8 cellular contexts compared by ENCODE assay signal in the genomic region with DNA sequence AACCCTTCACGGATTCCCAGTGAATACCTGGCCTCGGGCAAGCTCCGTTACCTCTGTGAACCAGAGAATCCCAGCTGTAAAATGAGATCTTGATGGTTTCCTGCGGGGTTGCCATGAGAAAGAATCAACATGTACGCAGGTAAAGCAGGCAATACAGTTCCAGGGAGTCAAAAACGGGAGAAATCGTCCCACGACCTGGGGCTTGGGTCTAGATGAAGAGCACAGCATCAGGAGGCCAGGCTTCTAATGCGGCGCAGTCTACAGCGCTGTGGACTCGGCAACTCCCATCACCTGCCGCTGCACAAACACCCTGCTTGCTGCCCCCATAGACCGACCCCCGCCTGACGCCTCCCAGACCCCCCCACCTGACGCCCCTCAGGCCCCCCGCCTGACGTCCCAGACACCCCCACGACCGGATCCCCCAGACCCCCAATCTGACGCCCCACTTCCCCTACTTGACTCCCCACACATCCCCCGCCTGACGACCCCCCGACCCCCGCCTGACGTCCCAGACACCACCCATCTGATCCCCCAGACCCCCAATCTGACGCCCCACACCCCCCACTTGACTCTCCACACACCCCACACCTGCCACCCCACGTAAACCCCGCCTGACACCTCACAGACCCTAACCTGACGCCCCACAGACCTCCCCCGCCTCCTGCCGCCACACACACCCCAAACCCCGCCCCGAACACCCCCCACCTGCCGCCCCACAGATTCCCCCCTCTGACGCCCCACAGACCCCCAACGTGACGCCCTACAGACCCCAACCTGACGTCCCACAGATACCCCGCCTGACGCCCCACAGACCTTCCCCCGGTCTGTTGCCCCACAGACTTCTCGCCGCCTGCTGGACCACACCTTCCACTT. TPM values are rescaled to one million over a fixed set of nuclear protein-coding genes. Genes with fewer than 3 reads are reported as not detected.
A peak's percentile ranks its signal among the peaks of the same experiment; 100 is the strongest.
DNase-seq lines count a peak whose midpoint lies in the region; ATAC-seq, FAIRE-seq and TF ChIP-seq lines count a peak whose summit lies in the region.

No MANE protein-coding gene starts in this region.

- no peaks in the 10 kb centered on the region for H3K9me2 ChIP-seq in MM.1S (replicated peaks; ENCODE audit: insufficient read depth, low read length)

- H3K27me3 ChIP-seq in CD4-positive, alpha-beta T cell (ENCODE audit: control insufficient read depth, insufficient read depth, low read length) = no peaks in the 10 kb centered on the region
- no peaks in the 10 kb centered on the region for H3K27me3 ChIP-seq in MM.1S (replicated peaks; ENCODE audit: insufficient read depth, low read length)
- H3K27me3 ChIP-seq in astrocyte (ENCODE audit: insufficient read depth, low read length) = no peaks in the 10 kb centered on the region
- no peaks in the 10 kb centered on the region for H3K27me3 ChIP-seq in iPS-20b (ENCODE audit: insufficient read depth, low read length)

- peak in 1 of 10 experiments; percentile 71 for DNase-seq in CD4-positive, alpha-beta T cell
- DNase-seq in MM.1S (no peak), astrocyte (ENCODE audit: low read depth) (no peak), T-helper 9 cell (no peak), foreskin melanocyte (no peak), HTR-8/SVneo (ENCODE audit: insufficient read length, low spot score) (no peak)
- no peak for DNase-seq in stimulated activated naive CD8-positive, alpha-beta T cell treated with anti-CD3 and anti-CD28 coated beads, Interleukin-15, amount 100 ng/mL, for 72 hours

- H3K4me1 ChIP-seq in MM.1S (ENCODE audit: low read length) (peaks cover 7% of the 10 kb centered on the region), astrocyte (ENCODE audit: insufficient read depth, low read length) (peaks cover 19% of the 10 kb centered on the region), iPS-20b (ENCODE audit: insufficient read depth, low read length) (peaks cover 11% of the 10 kb centered on the region)

- peaks cover 12% of the 10 kb centered on the region for H3K9me3 Mint-ChIP-seq in CD4-positive, alpha-beta T cell
- no peaks in the 10 kb centered on the region for H3K9me3 Mint-ChIP-seq in astrocyte (ENCODE audit: unreplicated experiment)
- peaks cover 4% of the 10 kb centered on the region in 2 donors for H3K9me3 Mint-ChIP-seq in stimulated activated naive CD8-positive, alpha-beta T cell treated with anti-CD3 and anti-CD28 coated beads, Interleukin-15, amount 100 ng/mL, for 72 hours

- no peak for TF ChIP-seq CTCF in CD4-positive, alpha-beta T cell (IDR thresholded peaks at IDR 0.05)
- TF ChIP-seq CTCF in MM.1S (IDR thresholded peaks at IDR 0.05; ENCODE audit: low read length) (no peak), astrocyte (IDR thresholded peaks at IDR 0.05; ENCODE audit: insufficient read depth, low read depth, low read length) (no peak)

- H4K20me1 ChIP-seq in MM.1S (ENCODE audit: insufficient read depth, low read length) = no peaks in the 10 kb centered on the region
- peaks cover 4% of the 10 kb centered on the region for H4K20me1 ChIP-seq in astrocyte (ENCODE audit: insufficient read depth, low read length)

- intact Hi-C loops in CD4-positive, alpha-beta T cell (cut with DNase I, micrococcal nuclease) = loop anchor here (5.0 kb wide), 3 partner anchors 37 to 1647 kb away; a partner anchor contains a TSS

- no peak overlapping the region for H3K4me2 ChIP-seq in MM.1S (ENCODE audit: low read depth, low read length)
- H3K4me2 ChIP-seq in astrocyte (ENCODE audit: low read length) = peak overlapping the region; percentile 91

- H3K79me2 ChIP-seq in MM.1S (ENCODE audit: low read length) (peaks cover 23% of the 10 kb centered on the region), astrocyte (ENCODE audit: insufficient read depth, low read length) (peaks cover 30% of the 10 kb centered on the region)

- peak; percentile 25 for ATAC-seq in CD4-positive, alpha-beta T cell (ENCODE audit: poor library complexity)
- ATAC-seq in stimulated activated naive CD8-positive, alpha-beta T cell treated with anti-CD3 and anti-CD28 coated beads, Interleukin-15, amount 100 ng/mL, for 72 hours = no peak

- peak overlapping the region; percentile 99 for H3K4me3 Mint-ChIP-seq in CD4-positive, alpha-beta T cell
- peak overlapping the region; percentile 87 for H3K4me3 Mint-ChIP-seq in astrocyte (ENCODE audit: unreplicated experiment)
- H3K4me3 Mint-ChIP-seq in stimulated activated naive CD8-positive, alpha-beta T cell treated with anti-CD3 and anti-CD28 coated beads, Interleukin-15, amount 100 ng/mL, for 72 hours = peak overlapping the region; percentile 81 to 85

- H3K9ac ChIP-seq in MM.1S (ENCODE audit: low read length) = no peak overlapping the region
- H3K9ac ChIP-seq in astrocyte (ENCODE audit: low read length) = peak overlapping the region; percentile 75
- peak overlapping the region; percentile 37; the same call in 1 of the 2 replicates for H3K9ac ChIP-seq in iPS-20b (ENCODE audit: low read depth, low read length)

- no peaks in the 10 kb centered on the region for H3K36me3 ChIP-seq in MM.1S (replicated peaks; ENCODE audit: insufficient read depth, low read length)
- H3K36me3 ChIP-seq in astrocyte (ENCODE audit: insufficient read depth, low read length) = peaks cover 9% of the 10 kb centered on the region
- peaks cover 13% of the 10 kb centered on the region for H3K36me3 ChIP-seq in iPS-20b (ENCODE audit: insufficient read depth, low read depth, low read length)

- no peaks in the 10 kb centered on the region for H3F3A ChIP-seq in MM.1S (ENCODE audit: insufficient read depth, low read length)

- H3K27ac ChIP-seq in CD4-positive, alpha-beta T cell (ENCODE audit: low read depth, low read length) = no peak overlapping the region
- H3K27ac ChIP-seq in MM.1S (ENCODE audit: low read length) (no peak overlapping the region), astrocyte (ENCODE audit: low read depth, low read length) (peak overlapping the region; percentile 1), iPS-20b (ENCODE audit: low read length) (no peak overlapping the region)

- FAIRE-seq in astrocyte (lab: Jason Lieb, UNC) (no peak), HTR-8/SVneo (lab: Jason Lieb, UNC) (no peak)

- H3K9me3 ChIP-seq in CD4-positive, alpha-beta T cell (ENCODE audit: control insufficient read depth, low read length) = no peaks in the 10 kb centered on the region
- H3K9me3 ChIP-seq in MM.1S (replicated peaks; ENCODE audit: insufficient read depth, low read length) (no peaks in the 10 kb centered on the region), astrocyte (ENCODE audit: insufficient read depth, low read depth, low read length) (no peaks in the 10 kb centered on the region), iPS-20b (ENCODE audit: insufficient read depth, low read depth, low read length) (no peaks in the 10 kb centered on the region)

- H3K27me3 Mint-ChIP-seq in CD4-positive, alpha-beta T cell = no peaks in the 10 kb centered on the region
- H3K27me3 Mint-ChIP-seq in astrocyte (ENCODE audit: low read depth, unreplicated experiment) = no peaks in the 10 kb centered on the region
- H3K27me3 Mint-ChIP-seq in stimulated activated naive CD8-positive, alpha-beta T cell treated with anti-CD3 and anti-CD28 coated beads, Interleukin-15, amount 100 ng/mL, for 72 hours = no peaks in the 10 kb centered on the region

- H3K4me3 ChIP-seq in MM.1S (ENCODE audit: low read length) (peak overlapping the region; percentile 18; the same call in 1 of the 2 replicates), astrocyte (ENCODE audit: insufficient read depth, low read depth, low read length) (peak overlapping the region; percentile 50), iPS-20b (ENCODE audit: low read length) (peak overlapping the region; percentile 73)

- H3K27ac Mint-ChIP-seq in CD4-positive, alpha-beta T cell = peak overlapping the region; percentile 96
- peak overlapping the region; percentile 74 for H3K27ac Mint-ChIP-seq in astrocyte (ENCODE audit: unreplicated experiment)
- H3K27ac Mint-ChIP-seq in stimulated activated naive CD8-positive, alpha-beta T cell treated with anti-CD3 and anti-CD28 coated beads, Interleukin-15, amount 100 ng/mL, for 72 hours = peak overlapping the region; percentile 9 to 76

- H3K4me1 Mint-ChIP-seq in CD4-positive, alpha-beta T cell (ENCODE audit: low read depth) = peaks cover 44% of the 10 kb centered on the region
- peaks cover 9% of the 10 kb centered on the region for H3K4me1 Mint-ChIP-seq in astrocyte (ENCODE audit: low read depth, unreplicated experiment)
- peaks cover 29% of the 10 kb centered on the region for H3K4me1 Mint-ChIP-seq in stimulated activated naive CD8-positive, alpha-beta T cell treated with anti-CD3 and anti-CD28 coated beads, Interleukin-15, amount 100 ng/mL, for 72 hours

- CTCF ChIA-PET in CD4-positive, alpha-beta T cell (lab: Charles Lee) = no interaction called here

- POLR2A ChIA-PET in CD4-positive, alpha-beta T cell (lab: Charles Lee) = interaction anchor here (1.4 to 1.8 kb wide), 2 partner anchors 10 to 197 kb away, joined by 3 to 4 read pairs; no protein-coding TSS in a partner anchor

- peaks cover 59% of the 10 kb centered on the region for H3K36me3 Mint-ChIP-seq in CD4-positive, alpha-beta T cell (ENCODE audit: low read depth)
- H3K36me3 Mint-ChIP-seq in astrocyte (ENCODE audit: low read depth, unreplicated experiment) = peaks cover 4% of the 10 kb centered on the region

- H2AFZ ChIP-seq in MM.1S (ENCODE audit: low read length) = no peak overlapping the region
- H2AFZ ChIP-seq in astrocyte (ENCODE audit: low read depth, low read length) = peak overlapping the region; percentile 22

RNA-seq across cellular contexts. Expression of a gene that starts 0.6 kb away (rescaled TPM):
- 1 to 10 TPM; 1.5 to 1.6 TPM for total RNA-seq in CD4-positive, alpha-beta T cell
- total RNA-seq in astrocyte = 14.8 and 15.5 TPM in 2 replicates

RNA-seq across cellular contexts. Expression of a gene that starts 3.4 kb away (rescaled TPM):
- 10 to 100 TPM; 18.0 to 18.6 TPM for total RNA-seq in CD4-positive, alpha-beta T cell
- 8.5 and 9.2 TPM in 2 replicates for total RNA-seq in astrocyte

RNA-seq across cellular contexts. Expression of a gene that starts 54.8 kb away (rescaled TPM):
- total RNA-seq in CD4-positive, alpha-beta T cell = 1 to 10 TPM; 1.6 to 1.8 TPM
- total RNA-seq in astrocyte = 0.89 and 1.7 TPM in 2 replicates

Comparison
In these comparisons a context has a peak if more than half of its experiments do, and no peak if none do; other contexts are left out.
1. H3K27ac Mint-ChIP-seq: peak in every context shown above with its lines; median percentile 96 in CD4-positive, alpha-beta T cell; 74 in astrocyte; 42 in stimulated activated naive CD8-positive, alpha-beta T cell treated with anti-CD3 and anti-CD28 coated beads, Interleukin-15, amount 100 ng/mL, for 72 hours.
2. H3K4me3 ChIP-seq: peak in every context shown above with its lines; median percentile 73 in iPS-20b; 50 in astrocyte; 18 in MM.1S.